1 cellular context compared by ENCODE assay signal in the genomic region with DNA sequence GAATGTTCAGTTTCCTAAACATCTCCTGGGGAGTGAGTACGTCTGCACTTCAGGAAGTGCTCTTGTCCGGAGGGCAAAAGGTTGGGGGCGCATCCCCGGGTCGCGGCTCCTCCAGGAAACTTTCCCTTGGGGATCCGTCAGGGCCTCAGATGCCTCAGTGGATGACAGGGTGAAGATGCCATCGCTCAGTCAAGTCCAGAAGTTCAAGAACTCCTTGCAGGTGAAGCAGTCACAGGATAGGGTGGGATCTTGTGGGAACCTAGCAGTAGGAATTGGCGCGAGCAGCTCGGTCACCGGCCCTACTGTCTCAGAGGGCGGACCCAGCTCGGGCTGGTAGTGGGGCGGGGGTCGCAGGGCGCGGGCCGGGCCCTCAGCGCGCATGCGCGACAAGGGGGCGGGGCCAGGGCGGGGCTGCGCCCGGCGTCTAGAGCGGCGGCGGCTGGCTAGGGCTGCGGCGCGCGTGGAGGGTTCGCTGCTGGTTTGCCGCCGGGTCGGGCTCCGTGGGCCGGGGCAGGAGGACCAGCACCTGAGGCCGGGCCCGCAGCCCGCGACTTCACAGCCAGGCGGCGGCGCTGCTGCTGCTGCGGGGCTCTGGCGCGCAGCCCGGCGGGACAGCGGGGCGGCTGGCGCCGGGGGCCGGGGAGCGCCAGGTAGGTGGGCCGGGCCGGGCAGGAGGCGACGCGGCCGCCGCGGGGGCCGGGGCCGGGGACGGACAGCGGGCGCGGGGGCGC.
TF ChIP-seq lines count a peak whose summit lies in the region.

A gene (plus strand): TSS at position 423 of the 731 bp plus-strand sequence. CDS start 75,191 bp downstream, outside the sequence.

TF ChIP-seq in HepG2, 621 proteins besides CTCF, POLR2A, EP300 and RAD21 (continued from another document and continues in another):
- TF ChIP-seq, protein P1, sequence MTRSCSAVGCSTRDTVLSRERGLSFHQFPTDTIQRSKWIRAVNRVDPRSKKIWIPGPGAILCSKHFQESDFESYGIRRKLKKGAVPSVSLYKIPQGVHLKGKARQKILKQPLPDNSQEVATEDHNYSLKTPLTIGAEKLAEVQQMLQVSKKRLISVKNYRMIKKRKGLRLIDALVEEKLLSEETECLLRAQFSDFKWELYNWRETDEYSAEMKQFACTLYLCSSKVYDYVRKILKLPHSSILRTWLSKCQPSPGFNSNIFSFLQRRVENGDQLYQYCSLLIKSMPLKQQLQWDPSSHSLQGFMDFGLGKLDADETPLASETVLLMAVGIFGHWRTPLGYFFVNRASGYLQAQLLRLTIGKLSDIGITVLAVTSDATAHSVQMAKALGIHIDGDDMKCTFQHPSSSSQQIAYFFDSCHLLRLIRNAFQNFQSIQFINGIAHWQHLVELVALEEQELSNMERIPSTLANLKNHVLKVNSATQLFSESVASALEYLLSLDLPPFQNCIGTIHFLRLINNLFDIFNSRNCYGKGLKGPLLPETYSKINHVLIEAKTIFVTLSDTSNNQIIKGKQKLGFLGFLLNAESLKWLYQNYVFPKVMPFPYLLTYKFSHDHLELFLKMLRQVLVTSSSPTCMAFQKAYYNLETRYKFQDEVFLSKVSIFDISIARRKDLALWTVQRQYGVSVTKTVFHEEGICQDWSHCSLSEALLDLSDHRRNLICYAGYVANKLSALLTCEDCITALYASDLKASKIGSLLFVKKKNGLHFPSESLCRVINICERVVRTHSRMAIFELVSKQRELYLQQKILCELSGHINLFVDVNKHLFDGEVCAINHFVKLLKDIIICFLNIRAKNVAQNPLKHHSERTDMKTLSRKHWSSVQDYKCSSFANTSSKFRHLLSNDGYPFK (CRISPR knock-in tag; IDR thresholded peaks at IDR 0.05; ENCODE audit: borderline replicate concordance), result 0 out of 2 replicates have a peak, but pooled peaks have one; percentile 24
- TF ChIP-seq BORCS8-MEF2B (CRISPR knock-in tag; IDR thresholded peaks at IDR 0.05), result 0 out of 2 replicates have a peak, but pooled peaks have one; percentile 41
- TF ChIP-seq, protein P2, sequence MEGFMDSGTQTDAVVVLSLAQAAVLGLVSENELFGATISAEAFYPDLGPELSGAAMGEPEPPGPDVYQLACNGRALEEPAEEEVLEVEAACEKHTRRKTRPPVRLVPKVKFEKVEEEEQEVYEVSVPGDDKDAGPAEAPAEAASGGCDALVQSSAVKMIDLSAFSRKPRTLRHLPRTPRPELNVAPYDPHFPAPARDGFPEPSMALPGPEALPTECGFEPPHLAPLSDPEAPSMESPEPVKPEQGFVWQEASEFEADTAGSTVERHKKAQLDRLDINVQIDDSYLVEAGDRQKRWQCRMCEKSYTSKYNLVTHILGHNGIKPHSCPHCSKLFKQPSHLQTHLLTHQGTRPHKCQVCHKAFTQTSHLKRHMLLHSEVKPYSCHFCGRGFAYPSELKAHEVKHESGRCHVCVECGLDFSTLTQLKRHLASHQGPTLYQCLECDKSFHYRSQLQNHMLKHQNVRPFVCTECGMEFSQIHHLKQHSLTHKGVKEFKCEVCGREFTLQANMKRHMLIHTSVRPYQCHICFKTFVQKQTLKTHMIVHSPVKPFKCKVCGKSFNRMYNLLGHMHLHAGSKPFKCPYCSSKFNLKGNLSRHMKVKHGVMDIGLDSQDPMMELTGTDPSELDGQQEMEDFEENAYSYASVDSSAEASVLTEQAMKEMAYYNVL (CRISPR knock-in tag; IDR thresholded peaks at IDR 0.05; ENCODE audit: borderline replicate concordance), result 0 out of 2 replicates have a peak, but pooled peaks have one; percentile 24
- TF ChIP-seq, protein P3, sequence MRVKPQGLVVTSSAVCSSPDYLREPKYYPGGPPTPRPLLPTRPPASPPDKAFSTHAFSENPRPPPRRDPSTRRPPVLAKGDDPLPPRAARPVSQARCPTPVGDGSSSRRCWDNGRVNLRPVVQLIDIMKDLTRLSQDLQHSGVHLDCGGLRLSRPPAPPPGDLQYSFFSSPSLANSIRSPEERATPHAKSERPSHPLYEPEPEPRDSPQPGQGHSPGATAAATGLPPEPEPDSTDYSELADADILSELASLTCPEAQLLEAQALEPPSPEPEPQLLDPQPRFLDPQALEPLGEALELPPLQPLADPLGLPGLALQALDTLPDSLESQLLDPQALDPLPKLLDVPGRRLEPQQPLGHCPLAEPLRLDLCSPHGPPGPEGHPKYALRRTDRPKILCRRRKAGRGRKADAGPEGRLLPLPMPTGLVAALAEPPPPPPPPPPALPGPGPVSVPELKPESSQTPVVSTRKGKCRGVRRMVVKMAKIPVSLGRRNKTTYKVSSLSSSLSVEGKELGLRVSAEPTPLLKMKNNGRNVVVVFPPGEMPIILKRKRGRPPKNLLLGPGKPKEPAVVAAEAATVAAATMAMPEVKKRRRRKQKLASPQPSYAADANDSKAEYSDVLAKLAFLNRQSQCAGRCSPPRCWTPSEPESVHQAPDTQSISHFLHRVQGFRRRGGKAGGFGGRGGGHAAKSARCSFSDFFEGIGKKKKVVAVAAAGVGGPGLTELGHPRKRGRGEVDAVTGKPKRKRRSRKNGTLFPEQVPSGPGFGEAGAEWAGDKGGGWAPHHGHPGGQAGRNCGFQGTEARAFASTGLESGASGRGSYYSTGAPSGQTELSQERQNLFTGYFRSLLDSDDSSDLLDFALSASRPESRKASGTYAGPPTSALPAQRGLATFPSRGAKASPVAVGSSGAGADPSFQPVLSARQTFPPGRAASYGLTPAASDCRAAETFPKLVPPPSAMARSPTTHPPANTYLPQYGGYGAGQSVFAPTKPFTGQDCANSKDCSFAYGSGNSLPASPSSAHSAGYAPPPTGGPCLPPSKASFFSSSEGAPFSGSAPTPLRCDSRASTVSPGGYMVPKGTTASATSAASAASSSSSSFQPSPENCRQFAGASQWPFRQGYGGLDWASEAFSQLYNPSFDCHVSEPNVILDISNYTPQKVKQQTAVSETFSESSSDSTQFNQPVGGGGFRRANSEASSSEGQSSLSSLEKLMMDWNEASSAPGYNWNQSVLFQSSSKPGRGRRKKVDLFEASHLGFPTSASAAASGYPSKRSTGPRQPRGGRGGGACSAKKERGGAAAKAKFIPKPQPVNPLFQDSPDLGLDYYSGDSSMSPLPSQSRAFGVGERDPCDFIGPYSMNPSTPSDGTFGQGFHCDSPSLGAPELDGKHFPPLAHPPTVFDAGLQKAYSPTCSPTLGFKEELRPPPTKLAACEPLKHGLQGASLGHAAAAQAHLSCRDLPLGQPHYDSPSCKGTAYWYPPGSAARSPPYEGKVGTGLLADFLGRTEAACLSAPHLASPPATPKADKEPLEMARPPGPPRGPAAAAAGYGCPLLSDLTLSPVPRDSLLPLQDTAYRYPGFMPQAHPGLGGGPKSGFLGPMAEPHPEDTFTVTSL (CRISPR knock-in tag; IDR thresholded peaks at IDR 0.05; ENCODE audit: borderline replicate concordance), result 0 out of 2 replicates have a peak, but pooled peaks have one; percentile 16
- no peak for TF ChIP-seq CBX2 (IDR thresholded peaks at IDR 0.05; ENCODE audit: low read depth, low read length)
- no peak for TF ChIP-seq CBX2 (CRISPR knock-in tag; IDR thresholded peaks at IDR 0.05; ENCODE audit: low read depth)
- no peak for TF ChIP-seq ZFP37 (CRISPR knock-in tag; IDR thresholded peaks at IDR 0.05; ENCODE audit: borderline replicate concordance)
- TF ChIP-seq ZNF558 (CRISPR knock-in tag; IDR thresholded peaks at IDR 0.05; ENCODE audit: borderline replicate concordance), result no peak; the same call in 1 of the 2 replicates
- 0 out of 2 replicates have a peak, but pooled peaks have one; percentile 35 for TF ChIP-seq ERF (CRISPR knock-in tag; IDR thresholded peaks at IDR 0.05)
- no peak for TF ChIP-seq RORA (CRISPR knock-in tag; IDR thresholded peaks at IDR 0.05)
- peak; percentile 83; the same call in 1 of the 2 replicates for TF ChIP-seq KLF12 (CRISPR knock-in tag; IDR thresholded peaks at IDR 0.05; ENCODE audit: borderline replicate concordance)
- TF ChIP-seq, protein P4, sequence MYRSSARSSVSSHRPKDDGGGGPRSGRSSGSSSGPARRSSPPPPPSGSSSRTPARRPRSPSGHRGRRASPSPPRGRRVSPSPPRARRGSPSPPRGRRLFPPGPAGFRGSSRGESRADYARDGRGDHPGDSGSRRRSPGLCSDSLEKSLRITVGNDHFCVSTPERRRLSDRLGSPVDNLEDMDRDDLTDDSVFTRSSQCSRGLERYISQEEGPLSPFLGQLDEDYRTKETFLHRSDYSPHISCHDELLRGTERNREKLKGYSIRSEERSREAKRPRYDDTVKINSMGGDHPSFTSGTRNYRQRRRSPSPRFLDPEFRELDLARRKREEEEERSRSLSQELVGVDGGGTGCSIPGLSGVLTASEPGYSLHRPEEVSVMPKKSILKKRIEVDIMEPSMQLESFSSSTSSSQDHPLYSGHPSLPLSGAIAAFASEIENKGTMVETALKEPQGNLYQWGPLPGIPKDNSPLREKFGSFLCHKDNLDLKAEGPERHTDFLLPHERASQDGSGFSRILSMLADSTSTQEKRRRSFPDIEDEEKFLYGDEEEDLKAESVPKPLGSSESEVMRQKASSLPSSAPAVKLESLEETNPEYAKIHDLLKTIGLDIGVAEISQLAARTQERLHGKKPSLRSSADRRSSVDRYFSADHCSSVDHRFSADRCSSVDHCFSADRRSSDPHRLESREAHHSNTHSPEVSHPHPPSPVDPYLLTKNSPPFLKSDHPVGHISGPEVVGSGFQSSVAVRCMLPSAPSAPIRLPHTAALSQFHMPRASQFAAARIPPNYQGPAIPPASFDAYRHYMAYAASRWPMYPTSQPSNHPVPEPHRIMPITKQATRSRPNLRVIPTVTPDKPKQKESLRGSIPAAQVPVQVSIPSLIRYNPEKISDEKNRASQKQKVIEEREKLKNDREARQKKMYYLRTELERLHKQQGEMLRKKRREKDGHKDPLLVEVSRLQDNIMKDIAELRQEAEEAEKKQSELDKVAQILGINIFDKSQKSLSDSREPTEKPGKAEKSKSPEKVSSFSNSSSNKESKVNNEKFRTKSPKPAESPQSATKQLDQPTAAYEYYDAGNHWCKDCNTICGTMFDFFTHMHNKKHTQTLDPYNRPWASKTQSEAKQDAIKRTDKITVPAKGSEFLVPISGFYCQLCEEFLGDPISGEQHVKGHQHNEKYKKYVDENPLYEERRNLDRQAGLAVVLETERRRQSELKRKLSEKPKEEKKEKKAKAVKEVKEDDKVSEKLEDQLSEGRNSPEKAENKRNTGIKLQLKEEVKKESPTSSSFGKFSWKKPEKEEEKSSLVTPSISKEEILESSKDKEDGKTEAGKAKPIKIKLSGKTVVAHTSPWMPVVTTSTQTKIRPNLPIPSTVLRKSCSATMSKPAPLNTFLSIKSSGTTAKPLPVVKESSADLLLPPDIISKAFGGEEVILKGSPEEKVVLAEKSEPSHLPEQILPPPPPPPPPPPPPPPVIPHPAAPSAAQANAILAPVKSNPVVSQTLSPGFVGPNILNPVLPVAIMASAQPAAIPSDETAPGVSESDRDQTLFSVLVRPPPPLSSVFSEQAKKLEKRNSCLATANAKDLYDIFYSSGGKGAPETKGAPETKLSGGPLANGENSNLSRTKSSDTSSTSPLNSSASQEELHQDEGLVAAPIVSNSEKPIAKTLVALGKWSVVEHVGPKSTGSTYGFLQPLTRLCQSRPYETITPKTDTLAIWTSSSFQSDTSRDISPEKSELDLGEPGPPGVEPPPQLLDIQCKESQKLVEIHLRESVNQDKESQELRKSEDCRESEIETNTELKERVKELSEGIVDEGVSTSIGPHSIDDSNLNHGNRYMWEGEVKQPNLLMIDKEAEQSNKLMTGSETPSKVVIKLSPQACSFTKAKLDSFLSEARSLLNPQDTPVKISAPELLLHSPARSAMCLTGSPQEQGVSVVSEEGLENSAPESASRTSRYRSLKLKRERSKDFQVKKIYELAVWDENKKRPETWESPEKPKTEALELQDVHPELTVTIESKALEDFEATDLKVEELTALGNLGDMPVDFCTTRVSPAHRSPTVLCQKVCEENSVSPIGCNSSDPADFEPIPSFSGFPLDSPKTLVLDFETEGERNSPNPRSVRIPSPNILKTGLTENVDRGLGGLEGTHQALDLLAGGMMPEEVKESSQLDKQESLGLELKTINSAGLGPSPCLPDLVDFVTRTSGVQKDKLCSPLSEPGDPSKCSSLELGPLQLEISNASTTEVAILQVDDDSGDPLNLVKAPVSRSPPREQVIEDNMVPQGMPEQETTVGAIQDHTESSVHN (CRISPR knock-in tag; IDR thresholded peaks at IDR 0.05), result no peak
- TF ChIP-seq, protein P5, sequence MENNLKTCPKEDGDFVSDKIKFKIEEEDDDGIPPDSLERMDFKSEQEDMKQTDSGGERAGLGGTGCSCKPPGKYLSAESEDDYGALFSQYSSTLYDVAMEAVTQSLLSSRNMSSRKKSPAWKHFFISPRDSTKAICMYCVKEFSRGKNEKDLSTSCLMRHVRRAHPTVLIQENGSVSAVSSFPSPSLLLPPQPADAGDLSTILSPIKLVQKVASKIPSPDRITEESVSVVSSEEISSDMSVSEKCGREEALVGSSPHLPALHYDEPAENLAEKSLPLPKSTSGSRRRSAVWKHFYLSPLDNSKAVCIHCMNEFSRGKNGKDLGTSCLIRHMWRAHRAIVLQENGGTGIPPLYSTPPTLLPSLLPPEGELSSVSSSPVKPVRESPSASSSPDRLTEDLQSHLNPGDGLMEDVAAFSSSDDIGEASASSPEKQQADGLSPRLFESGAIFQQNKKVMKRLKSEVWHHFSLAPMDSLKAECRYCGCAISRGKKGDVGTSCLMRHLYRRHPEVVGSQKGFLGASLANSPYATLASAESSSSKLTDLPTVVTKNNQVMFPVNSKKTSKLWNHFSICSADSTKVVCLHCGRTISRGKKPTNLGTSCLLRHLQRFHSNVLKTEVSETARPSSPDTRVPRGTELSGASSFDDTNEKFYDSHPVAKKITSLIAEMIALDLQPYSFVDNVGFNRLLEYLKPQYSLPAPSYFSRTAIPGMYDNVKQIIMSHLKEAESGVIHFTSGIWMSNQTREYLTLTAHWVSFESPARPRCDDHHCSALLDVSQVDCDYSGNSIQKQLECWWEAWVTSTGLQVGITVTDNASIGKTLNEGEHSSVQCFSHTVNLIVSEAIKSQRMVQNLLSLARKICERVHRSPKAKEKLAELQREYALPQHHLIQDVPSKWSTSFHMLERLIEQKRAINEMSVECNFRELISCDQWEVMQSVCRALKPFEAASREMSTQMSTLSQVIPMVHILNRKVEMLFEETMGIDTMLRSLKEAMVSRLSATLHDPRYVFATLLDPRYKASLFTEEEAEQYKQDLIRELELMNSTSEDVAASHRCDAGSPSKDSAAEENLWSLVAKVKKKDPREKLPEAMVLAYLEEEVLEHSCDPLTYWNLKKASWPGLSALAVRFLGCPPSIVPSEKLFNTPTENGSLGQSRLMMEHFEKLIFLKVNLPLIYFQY (CRISPR knock-in tag; IDR thresholded peaks at IDR 0.05; ENCODE audit: borderline replicate concordance), result peak; percentile 94
- TF ChIP-seq SIX1 (CRISPR knock-in tag; IDR thresholded peaks at IDR 0.05; ENCODE audit: borderline replicate concordance), result no peak
- 0 out of 2 replicates have a peak, but pooled peaks have one; percentile 39 for TF ChIP-seq ZNF34 (CRISPR knock-in tag; IDR thresholded peaks at IDR 0.05; ENCODE audit: borderline replicate concordance)
- no peak; the same call in 1 of the 2 replicates for TF ChIP-seq ZNF605 (CRISPR knock-in tag; IDR thresholded peaks at IDR 0.05)
- no peak for TF ChIP-seq ISX (CRISPR knock-in tag; conservative IDR thresholded peaks at IDR 0.05)
- TF ChIP-seq, protein P6, sequence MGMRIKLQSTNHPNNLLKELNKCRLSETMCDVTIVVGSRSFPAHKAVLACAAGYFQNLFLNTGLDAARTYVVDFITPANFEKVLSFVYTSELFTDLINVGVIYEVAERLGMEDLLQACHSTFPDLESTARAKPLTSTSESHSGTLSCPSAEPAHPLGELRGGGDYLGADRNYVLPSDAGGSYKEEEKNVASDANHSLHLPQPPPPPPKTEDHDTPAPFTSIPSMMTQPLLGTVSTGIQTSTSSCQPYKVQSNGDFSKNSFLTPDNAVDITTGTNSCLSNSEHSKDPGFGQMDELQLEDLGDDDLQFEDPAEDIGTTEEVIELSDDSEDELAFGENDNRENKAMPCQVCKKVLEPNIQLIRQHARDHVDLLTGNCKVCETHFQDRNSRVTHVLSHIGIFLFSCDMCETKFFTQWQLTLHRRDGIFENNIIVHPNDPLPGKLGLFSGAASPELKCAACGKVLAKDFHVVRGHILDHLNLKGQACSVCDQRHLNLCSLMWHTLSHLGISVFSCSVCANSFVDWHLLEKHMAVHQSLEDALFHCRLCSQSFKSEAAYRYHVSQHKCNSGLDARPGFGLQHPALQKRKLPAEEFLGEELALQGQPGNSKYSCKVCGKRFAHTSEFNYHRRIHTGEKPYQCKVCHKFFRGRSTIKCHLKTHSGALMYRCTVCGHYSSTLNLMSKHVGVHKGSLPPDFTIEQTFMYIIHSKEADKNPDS (CRISPR knock-in tag; IDR thresholded peaks at IDR 0.05), result no peak
- 0 out of 2 replicates have a peak, but pooled peaks have one; percentile 24 for TF ChIP-seq KDM2A (CRISPR knock-in tag; IDR thresholded peaks at IDR 0.05; ENCODE audit: borderline replicate concordance, low read depth)
